Comparison of ENCODE assay signal across 10 cellular contexts in genomic region chr18:26487437-26487836, GRCh38.
DNase-seq lines count a peak whose midpoint lies in the region; ATAC-seq and TF ChIP-seq lines count a peak whose summit lies in the region.
"Had no signal": no experiment of that assay in that cellular context is flagged by ENCODE, and none has a peak within 500 bp of the region (broad histone marks: within the 10 kb centered on the region; RNA-seq: fewer than 3 reads in every experiment).

No MANE protein-coding gene starts in this region.

- TF ChIP-seq CTCF in GM10266 (IDR thresholded peaks at IDR 0.05; ENCODE audit: control insufficient read depth, insufficient read depth, low read depth, missing control alignments) (no peak), epithelial cell of proximal tubule (conservative IDR thresholded peaks at IDR 0.05; ENCODE audit: low read depth, low read length) (no peak), progenitor cell of endocrine pancreas (IDR thresholded peaks at IDR 0.05; ENCODE audit: unreplicated experiment) (no peak)

- DNase-seq in GM10266 (ENCODE audit: extremely low spot score) (peak; percentile 56), epithelial cell of proximal tubule (ENCODE audit: low read depth) (peak; percentile 78), midbrain (lab: John Stamatoyannopoulos, UW) (no peak), progenitor cell of endocrine pancreas (ENCODE audit: low spot score, unreplicated experiment) (no peak), NCI-H446 treated with DMSO at 0.1 percent for 48 hours (lab: John Stamatoyannopoulos, UW) (no peak)
- no peak for DNase-seq in activated CD4-positive, CD25-positive, alpha-beta regulatory T cell treated with anti-CD3 and anti-CD28 coated beads, Interleukin-2, amount 50 U/mL, for 72 hours
- DNase-seq: adrenal gland had no signal

- no peak overlapping the region for H3K4me3 ChIP-seq in epithelial cell of proximal tubule (ENCODE audit: low read depth, low read length)
- H3K4me3 ChIP-seq: adrenal gland had no signal

- H3K9me3 Mint-ChIP-seq in progenitor cell of endocrine pancreas (ENCODE audit: low read depth), result no peaks in the 10 kb centered on the region

- ATAC-seq in GM19467 (IDR thresholded peaks at IDR 0.05; ENCODE audit: unreplicated experiment), result peak; percentile 83
- peak; percentile 92 for ATAC-seq in HG03378 (IDR thresholded peaks at IDR 0.05; ENCODE audit: unreplicated experiment)
- ATAC-seq: SK-N-SH treated with all-trans-retinoic acid at 6 μM for 48 hours had no signal

- no peak overlapping the region for H3K27ac Mint-ChIP-seq in progenitor cell of endocrine pancreas

- H3K4me1 Mint-ChIP-seq in progenitor cell of endocrine pancreas (ENCODE audit: low read depth), result peaks cover 4% of the 10 kb centered on the region

- peaks cover 9% of the 10 kb centered on the region for H3K36me3 Mint-ChIP-seq in progenitor cell of endocrine pancreas (ENCODE audit: insufficient read depth)

- no peaks in the 10 kb centered on the region for H3K27me3 Mint-ChIP-seq in progenitor cell of endocrine pancreas

- H3K4me3 Mint-ChIP-seq in progenitor cell of endocrine pancreas (ENCODE audit: low read depth), result no peak overlapping the region

Comparison
In these comparisons a context has a peak if more than half of its experiments do, and no peak if none do; other contexts are left out.
1. DNase-seq: peak in GM10266 (single experiment) and epithelial cell of proximal tubule (single experiment); none in midbrain (single experiment), progenitor cell of endocrine pancreas (single experiment), NCI-H446 treated with DMSO at 0.1 percent for 48 hours (single experiment) and activated CD4-positive, CD25-positive, alpha-beta regulatory T cell treated with anti-CD3 and anti-CD28 coated beads, Interleukin-2, amount 50 U/mL, for 72 hours (single experiment).